Comparison of ENCODE assay signal across 21 cellular contexts in the genomic region with DNA sequence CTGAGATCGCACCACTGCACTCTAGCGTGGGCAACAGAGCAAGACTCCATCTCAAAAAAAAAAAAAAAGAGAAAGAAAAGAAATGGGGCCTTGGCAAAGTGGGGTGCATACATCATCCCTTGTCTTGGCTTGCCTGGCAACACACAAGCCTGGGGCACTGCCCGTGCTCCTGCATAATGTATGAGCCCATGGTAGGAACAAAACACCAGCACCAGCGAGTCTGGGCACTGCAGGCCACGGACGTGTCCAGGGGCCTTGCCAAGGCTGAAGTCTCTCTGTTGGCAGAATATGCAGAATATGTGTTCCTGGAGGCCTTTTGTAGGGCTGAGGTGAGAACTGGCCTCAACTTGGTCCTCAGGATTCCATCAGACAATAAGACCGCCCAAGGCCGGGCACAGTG. TPM values are rescaled to one million over a fixed set of nuclear protein-coding genes. Genes with fewer than 3 reads are reported as not detected.
"Had no signal": no experiment of that assay in that cellular context is flagged by ENCODE, and none has a peak within 500 bp of the region (broad histone marks: within the 10 kb centered on the region; RNA-seq: fewer than 3 reads in every experiment).

No MANE protein-coding gene starts in this region.

- H3K4me3 Mint-ChIP-seq: activated CD4-positive, alpha-beta T cell treated with anti-CD3 and anti-CD28 coated beads, Interleukin-2, amount 10 ng/mL, durations not matched to agents 24 days and 14 days; activated CD8-positive, alpha-beta T cell treated with anti-CD3 and anti-CD28 coated beads, Interleukin-2, amount 10 ng/mL, durations not matched to agents 7 days and 5 days; activated naive CD8-positive, alpha-beta T cell treated with anti-CD3 and anti-CD28 coated beads, Interleukin-2, amount 50 U/mL, for 24 hours had no signal

- H3K27ac Mint-ChIP-seq: activated CD4-positive, alpha-beta T cell treated with anti-CD3 and anti-CD28 coated beads, Interleukin-2, amount 10 ng/mL, durations not matched to agents 24 days and 14 days; activated CD8-positive, alpha-beta T cell treated with anti-CD3 and anti-CD28 coated beads, Interleukin-2, amount 10 ng/mL, durations not matched to agents 7 days and 5 days; activated naive CD8-positive, alpha-beta T cell treated with anti-CD3 and anti-CD28 coated beads, Interleukin-2, amount 50 U/mL, for 24 hours had no signal

- H3K27ac ChIP-seq: cardiac muscle cell, colonic mucosa, parathyroid adenoma, upper lobe of right lung had no signal

- DNase-seq: activated CD4-positive, alpha-beta T cell treated with anti-CD3 and anti-CD28 coated beads, Interleukin-2, amount 10 ng/mL, durations not matched to agents 24 days and 14 days; activated CD4-positive, CD25-positive, alpha-beta regulatory T cell; activated CD8-positive, alpha-beta memory T cell treated with anti-CD3 and anti-CD28 coated beads, Interleukin-2, amount 50 U/mL, for 4 hours; activated CD8-positive, alpha-beta T cell treated with anti-CD3 and anti-CD28 coated beads, Interleukin-2, amount 10 ng/mL, durations not matched to agents 7 days and 5 days; activated naive CD8-positive, alpha-beta T cell treated with anti-CD3 and anti-CD28 coated beads, Interleukin-2, amount 50 U/mL, for 24 hours; colonic mucosa; effector CD4-positive, alpha-beta T cell; esophagus squamous epithelium; stimulated activated CD4-positive, alpha-beta T cell treated with anti-CD3 and anti-CD28 coated beads, Interleukin-15, amount 100 ng/mL, for 24 hours; stimulated activated CD4-positive, alpha-beta T cell treated with anti-CD3 and anti-CD28 coated beads, Interleukin-4, amount 100 ng/mL, for 1 hour; stimulated activated naive CD4-positive, alpha-beta T cell; T-helper 2 cell; upper lobe of right lung had no signal

- H3K9me3 Mint-ChIP-seq: activated CD4-positive, alpha-beta T cell treated with anti-CD3 and anti-CD28 coated beads, Interleukin-2, amount 10 ng/mL, durations not matched to agents 24 days and 14 days; activated naive CD8-positive, alpha-beta T cell treated with anti-CD3 and anti-CD28 coated beads, Interleukin-2, amount 50 U/mL, for 24 hours had no signal

- ATAC-seq: activated CD8-positive, alpha-beta T cell treated with anti-CD3 and anti-CD28 coated beads, Interleukin-2, amount 10 ng/mL, durations not matched to agents 7 days and 5 days; activated naive CD8-positive, alpha-beta T cell treated with anti-CD3 and anti-CD28 coated beads, Interleukin-2, amount 50 U/mL, for 24 hours; right cardiac atrium; upper lobe of right lung had no signal

RNA-seq across cellular contexts. Expression of gene TLCD3B, which starts 18.8 kb away (rescaled TPM):
- total RNA-seq: esophagus squamous epithelium, fibroblast of villous mesenchyme, lower leg skin, right cardiac atrium, subcutaneous adipose tissue, upper lobe of right lung had no signal
- polyA plus RNA-seq: cardiac muscle cell, right cardiac atrium had no signal

RNA-seq across cellular contexts. Expression of gene C16orf92, which starts 26.9 kb away (rescaled TPM):
- total RNA-seq: activated CD4-positive, alpha-beta T cell treated with anti-CD3 and anti-CD28 coated beads, Interleukin-2, amount 10 ng/mL, durations not matched to agents 24 days and 14 days; activated CD8-positive, alpha-beta T cell treated with anti-CD3 and anti-CD28 coated beads, Interleukin-2, amount 10 ng/mL, durations not matched to agents 7 days and 5 days; astrocyte; cardiac muscle cell; colonic mucosa; esophagus squamous epithelium; fibroblast of villous mesenchyme; lower leg skin; right cardiac atrium; subcutaneous adipose tissue; upper lobe of right lung had no signal
- polyA plus RNA-seq: cardiac muscle cell, neural cell, right cardiac atrium had no signal
